In the genomic region with DNA sequence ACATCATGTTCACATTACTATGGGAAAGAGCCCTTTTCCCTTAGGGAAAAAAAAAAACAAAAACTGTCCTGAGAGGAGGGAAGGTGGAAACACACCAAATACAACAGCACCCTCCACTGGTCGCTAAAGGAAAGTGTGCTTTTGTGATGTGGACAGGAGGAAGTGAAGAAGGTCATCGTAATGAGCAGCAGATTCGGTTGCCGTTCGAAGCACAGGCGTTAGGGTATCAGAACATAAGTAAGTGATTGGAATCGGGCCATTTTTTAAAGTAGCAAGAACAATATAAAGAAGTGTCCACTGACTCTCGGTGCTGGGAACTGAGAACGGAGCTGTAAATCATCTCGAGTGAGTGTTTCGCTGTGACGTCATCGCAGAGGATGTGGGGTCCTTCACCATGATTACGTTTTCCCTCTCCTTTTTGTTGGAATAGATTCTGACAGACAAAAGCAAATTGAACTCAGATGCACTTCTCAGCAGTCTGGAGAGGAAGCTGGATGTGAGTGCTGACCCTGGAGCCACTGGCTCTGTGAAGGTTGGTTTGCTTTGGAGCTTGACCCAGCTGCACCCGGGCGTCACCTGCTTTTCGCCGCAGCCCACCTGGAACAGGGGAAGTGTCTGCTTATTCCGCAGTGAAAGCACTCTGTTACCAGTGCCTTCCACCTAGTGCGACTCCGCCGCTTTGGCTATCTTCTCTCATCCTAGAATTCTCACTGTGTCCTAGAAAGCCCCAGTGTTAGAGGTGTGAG, we compare ENCODE assay signal across 8 cellular contexts.
DNase-seq lines count a peak whose midpoint lies in the region; ATAC-seq, FAIRE-seq and TF ChIP-seq lines count a peak whose summit lies in the region.

No MANE protein-coding gene starts in this region.

- intact Hi-C loops in activated T-helper 2 cell treated with anti-CD3 and anti-CD28 coated beads, Interferon-gamma antibody, Interleukin-2, Interleukin-4, amounts not matched to agents 10 μg/mL and 5 μg/mL and 100 μg/mL, durations not matched to agents 14 hours and 24 hours and 36 hours (cut with micrococcal nuclease): loop anchor here (2.0 to 10.0 kb wide), 3 partner anchors 186 to 852 kb away; no protein-coding TSS in a partner anchor
- intact Hi-C loops in left ventricle myocardium inferior (cut with micrococcal nuclease): loop anchor here (10.0 kb wide), 1 partner anchor 854 kb away; no protein-coding TSS in a partner anchor
- intact Hi-C loops in psoas muscle (cut with DNase I): loop anchor here in 1 of 2 donors (10.0 kb wide), 1 partner anchor 844 kb away; a partner anchor contains a TSS

- H3K9me3 ChIP-seq in left ventricle myocardium inferior (replicated peaks) (no peaks in the 10 kb centered on the region), psoas muscle (no peaks in the 10 kb centered on the region)

- no peak overlapping the region for H3K27ac Mint-ChIP-seq in activated T-helper 2 cell treated with anti-CD3 and anti-CD28 coated beads, Interferon-gamma antibody, Interleukin-2, Interleukin-4, amounts not matched to agents 10 μg/mL and 5 μg/mL and 100 μg/mL, durations not matched to agents 14 hours and 24 hours and 36 hours

- DNase-seq in COLO829 (ENCODE audit: low spot score) (peak; percentile 88), H54 (ENCODE audit: insufficient read length, low spot score) (peak; percentile 61), NCI-H446 treated with DMSO at 0.1 percent for 48 hours (lab: John Stamatoyannopoulos, UW) (peak; percentile 57), left ventricle myocardium inferior (no peak), psoas muscle (no peak)
- DNase-seq in activated T-helper 2 cell treated with anti-CD3 and anti-CD28 coated beads, Interferon-gamma antibody, Interleukin-2, Interleukin-4, amounts not matched to agents 10 μg/mL and 5 μg/mL and 100 μg/mL, durations not matched to agents 14 hours and 24 hours and 36 hours (ENCODE audit: low spot score): no peak
- no peak for DNase-seq in NK-92 treated with Interleukin-12 subunit alpha and Interleukin-12 subunit beta, amount 100 ng/mL, for 24 hours (lab: John Stamatoyannopoulos, UW)

- H3K27me3 Mint-ChIP-seq in activated T-helper 2 cell treated with anti-CD3 and anti-CD28 coated beads, Interferon-gamma antibody, Interleukin-2, Interleukin-4, amounts not matched to agents 10 μg/mL and 5 μg/mL and 100 μg/mL, durations not matched to agents 14 hours and 24 hours and 36 hours (ENCODE audit: low read depth): peaks cover 27% of the 10 kb centered on the region

- H3K27me3 ChIP-seq in left ventricle myocardium inferior (ENCODE audit: low read depth): no peaks in the 10 kb centered on the region
- no peaks in the 10 kb centered on the region for H3K27me3 ChIP-seq in psoas muscle (ENCODE audit: insufficient read depth in 3 of 3, low read length in 2 of 3)

- H3K27ac ChIP-seq in left ventricle myocardium inferior (replicated peaks): no peak overlapping the region
- no peak overlapping the region for H3K27ac ChIP-seq in psoas muscle

- TF ChIP-seq CTCF in left ventricle myocardium inferior (IDR thresholded peaks at IDR 0.05; ENCODE audit: borderline replicate concordance) (peak; percentile 69), psoas muscle (IDR thresholded peaks at IDR 0.05) (peak; percentile 58)

- ATAC-seq in psoas muscle: peak in 3 of 4 donors; percentile 49 to 78 (median 54)
- no peak for ATAC-seq in GM21381 (IDR thresholded peaks at IDR 0.05; ENCODE audit: unreplicated experiment)

- peaks cover 4% of the 10 kb centered on the region for H3K4me1 Mint-ChIP-seq in activated T-helper 2 cell treated with anti-CD3 and anti-CD28 coated beads, Interferon-gamma antibody, Interleukin-2, Interleukin-4, amounts not matched to agents 10 μg/mL and 5 μg/mL and 100 μg/mL, durations not matched to agents 14 hours and 24 hours and 36 hours (ENCODE audit: low read depth)

- H3K4me1 ChIP-seq in left ventricle myocardium inferior: peaks cover 13% of the 10 kb centered on the region
- peaks cover 6% of the 10 kb centered on the region for H3K4me1 ChIP-seq in psoas muscle

- WGBS in psoas muscle, 3 donors: 39 to 47% (median 42%) methylated on average over 22 of the region's 22 CpGs

- no peaks in the 10 kb centered on the region for H3K9me3 Mint-ChIP-seq in activated T-helper 2 cell treated with anti-CD3 and anti-CD28 coated beads, Interferon-gamma antibody, Interleukin-2, Interleukin-4, amounts not matched to agents 10 μg/mL and 5 μg/mL and 100 μg/mL, durations not matched to agents 14 hours and 24 hours and 36 hours

- peak; percentile 90 for FAIRE-seq in H54 (lab: Jason Lieb, UNC)

- no peaks in the 10 kb centered on the region for H3K36me3 Mint-ChIP-seq in activated T-helper 2 cell treated with anti-CD3 and anti-CD28 coated beads, Interferon-gamma antibody, Interleukin-2, Interleukin-4, amounts not matched to agents 10 μg/mL and 5 μg/mL and 100 μg/mL, durations not matched to agents 14 hours and 24 hours and 36 hours (ENCODE audit: low read depth)

- H3K4me3 Mint-ChIP-seq in activated T-helper 2 cell treated with anti-CD3 and anti-CD28 coated beads, Interferon-gamma antibody, Interleukin-2, Interleukin-4, amounts not matched to agents 10 μg/mL and 5 μg/mL and 100 μg/mL, durations not matched to agents 14 hours and 24 hours and 36 hours (ENCODE audit: low read depth): peak overlapping the region; percentile 24

- peaks cover 4% of the 10 kb centered on the region for H3K36me3 ChIP-seq in left ventricle myocardium inferior
- no peaks in the 10 kb centered on the region for H3K36me3 ChIP-seq in psoas muscle (ENCODE audit: insufficient read depth in 1 of 2, low read depth in 1 of 2)

- no peak for TF ChIP-seq POLR2A in H54 (IDR thresholded peaks at IDR 0.05; ENCODE audit: low read depth, low read length)

- H3K4me3 ChIP-seq in left ventricle myocardium inferior: no peak overlapping the region
- H3K4me3 ChIP-seq in psoas muscle: no peak overlapping the region

Comparison
In these comparisons a context has a peak if more than half of its experiments do, and no peak if none do; other contexts are left out.
1. DNase-seq: peak in COLO829 (single experiment), H54 (single experiment) and NCI-H446 treated with DMSO at 0.1 percent for 48 hours (single experiment); none in activated T-helper 2 cell treated with anti-CD3 and anti-CD28 coated beads, Interferon-gamma antibody, Interleukin-2, Interleukin-4, amounts not matched to agents 10 μg/mL and 5 μg/mL and 100 μg/mL, durations not matched to agents 14 hours and 24 hours and 36 hours (single experiment), left ventricle myocardium inferior (single experiment), psoas muscle (0 of 2) and NK-92 treated with Interleukin-12 subunit alpha and Interleukin-12 subunit beta, amount 100 ng/mL, for 24 hours (single experiment).